In genomic region chr20:23982112-23983020, GRCh38 we compare ENCODE assay signal across 15 cellular contexts. TPM values are rescaled to one million over a fixed set of nuclear protein-coding genes. Genes with fewer than 3 reads are reported as not detected.
"Had no signal": no experiment of that assay in that cellular context is flagged by ENCODE, and none has a peak within 500 bp of the region (broad histone marks: within the 10 kb centered on the region; RNA-seq: fewer than 3 reads in every experiment).

No MANE protein-coding gene starts in this region.

RNA-seq across cellular contexts. Expression of gene GGTLC1, which starts 6.2 kb away (rescaled TPM):
- total RNA-seq: activated T-helper 17 cell treated with anti-CD3 and anti-CD28 coated beads, Interleukin-2, amount 50 U/mL, for 72 hours; ascending aorta; dorsolateral prefrontal cortex; esophagus squamous epithelium; gastrocnemius medialis; left colon; osteoblast; pulmonary artery endothelial cell; sigmoid colon; SK-MEL-5; smooth muscle cell; T-helper 1 cell treated with Interleukin-12 subunit alpha and Interleukin-12 subunit beta and Interleukin-4 antibody, amounts not matched to agents 30 ng/mL and 1 ng/mL, for 36 hours; temporal lobe; WTC11 had no signal
- polyA plus RNA-seq: adrenal gland, sigmoid colon, smooth muscle cell had no signal
